In genomic region chr10:63286340-63286739, GRCh38 we compare ENCODE assay signal across 12 cellular contexts.
DNase-seq lines count a peak whose midpoint lies in the region; ATAC-seq, FAIRE-seq and TF ChIP-seq lines count a peak whose summit lies in the region.
"Had no signal": no experiment of that assay in that cellular context is flagged by ENCODE, and none has a peak within 500 bp of the region (broad histone marks: within the 10 kb centered on the region; RNA-seq: fewer than 3 reads in every experiment).

No MANE protein-coding gene starts in this region.

- H3K4me3 Mint-ChIP-seq in WTC11 (no peak overlapping the region), HFFc6 (no peak overlapping the region)
- H3K4me3 Mint-ChIP-seq in T-helper 2 cell treated with Interferon-gamma antibody and Interleukin-4, amounts not matched to agents 5 μg/mL and 100 μg/mL, for 36 hours: no peak overlapping the region
- H3K4me3 Mint-ChIP-seq: activated CD8-positive, alpha-beta memory T cell treated with anti-CD3 and anti-CD28 coated beads, Interleukin-2, amount 10 ng/mL, durations not matched to agents 7 days and 5 days; central memory CD8-positive, alpha-beta T cell had no signal

- H3K36me3 Mint-ChIP-seq in WTC11: no peaks in the 10 kb centered on the region
- no peaks in the 10 kb centered on the region for H3K36me3 Mint-ChIP-seq in T-helper 2 cell treated with Interferon-gamma antibody and Interleukin-4, amounts not matched to agents 5 μg/mL and 100 μg/mL, for 36 hours (ENCODE audit: low read depth)
- H3K36me3 Mint-ChIP-seq in HFFc6 (ENCODE audit: low read depth): peaks cover 7% of the 10 kb centered on the region; the same call in 1 of the 2 replicates

- POLR2A ChIA-PET in A549 (lab: Yijun Ruan, JAX): no interaction called here
- POLR2A ChIA-PET in WTC11 (lab: Charles Lee): interaction anchor here (0.7 kb wide), 1 partner anchor 176 kb away, joined by 3 read pairs; no protein-coding TSS in a partner anchor

- no peak for FAIRE-seq in A549 (lab: Jason Lieb, UNC)
- FAIRE-seq: frontal cortex had no signal

- H3K4me2 ChIP-seq in A549: peak overlapping the region; percentile 4; the same call in 1 of the 3 replicates

- no peak overlapping the region for H3K27ac ChIP-seq in A549

- H3K4me1 Mint-ChIP-seq in WTC11: peaks cover 53% of the 10 kb centered on the region
- no peaks in the 10 kb centered on the region for H3K4me1 Mint-ChIP-seq in T-helper 2 cell treated with Interferon-gamma antibody and Interleukin-4, amounts not matched to agents 5 μg/mL and 100 μg/mL, for 36 hours (ENCODE audit: low read depth)
- H3K4me1 Mint-ChIP-seq in HFFc6 (ENCODE audit: low read depth): peaks cover 14% of the 10 kb centered on the region

- H3K27me3 Mint-ChIP-seq in WTC11 (ENCODE audit: low read depth) (no peaks in the 10 kb centered on the region), HFFc6 (ENCODE audit: insufficient read depth) (no peaks in the 10 kb centered on the region)
- H3K27me3 Mint-ChIP-seq in T-helper 2 cell treated with Interferon-gamma antibody and Interleukin-4, amounts not matched to agents 5 μg/mL and 100 μg/mL, for 36 hours (ENCODE audit: low read depth): no peaks in the 10 kb centered on the region
- H3K27me3 Mint-ChIP-seq: activated CD8-positive, alpha-beta memory T cell treated with anti-CD3 and anti-CD28 coated beads, Interleukin-2, amount 10 ng/mL, durations not matched to agents 7 days and 5 days; central memory CD8-positive, alpha-beta T cell had no signal

- no peak for ATAC-seq in A549
- ATAC-seq in GM19467 (IDR thresholded peaks at IDR 0.05; ENCODE audit: unreplicated experiment): peak; percentile 49
- peak; percentile 31 for ATAC-seq in HG03060 (IDR thresholded peaks at IDR 0.05; ENCODE audit: low read depth, unreplicated experiment)
- ATAC-seq in WTC11: no peak
- ATAC-seq: activated CD8-positive, alpha-beta memory T cell treated with anti-CD3 and anti-CD28 coated beads, Interleukin-2, amount 10 ng/mL, durations not matched to agents 7 days and 5 days had no signal

- H3K4me3 ChIP-seq in A549: no peak overlapping the region
- no peak overlapping the region for H3K4me3 ChIP-seq in H7 (ENCODE audit: insufficient read depth, low read depth, low read length)

- H3K27ac Mint-ChIP-seq in WTC11 (peak overlapping the region; percentile 72), HFFc6 (no peak overlapping the region)
- H3K27ac Mint-ChIP-seq in T-helper 2 cell treated with Interferon-gamma antibody and Interleukin-4, amounts not matched to agents 5 μg/mL and 100 μg/mL, for 36 hours: no peak overlapping the region
- H3K27ac Mint-ChIP-seq: activated CD8-positive, alpha-beta memory T cell treated with anti-CD3 and anti-CD28 coated beads, Interleukin-2, amount 10 ng/mL, durations not matched to agents 7 days and 5 days had no signal

- DNase-seq in A549 (ENCODE audit: low read depth in 1 of 2, low spot score in 1 of 2) (no peak), WTC11 (ENCODE audit: low spot score) (no peak), H7 (no peak), iPS-NIHi7 (ENCODE audit: extremely low spot score) (no peak), HFFc6 (no peak)
- no peak for DNase-seq in T-helper 2 cell treated with Interferon-gamma antibody and Interleukin-4, amounts not matched to agents 5 μg/mL and 100 μg/mL, for 36 hours (ENCODE audit: low spot score)
- DNase-seq: 8988T; activated CD8-positive, alpha-beta memory T cell treated with anti-CD3 and anti-CD28 coated beads, Interleukin-2, amount 10 ng/mL, durations not matched to agents 7 days and 5 days had no signal

- H3K9me3 Mint-ChIP-seq in WTC11: no peaks in the 10 kb centered on the region
- no peaks in the 10 kb centered on the region for H3K9me3 Mint-ChIP-seq in T-helper 2 cell treated with Interferon-gamma antibody and Interleukin-4, amounts not matched to agents 5 μg/mL and 100 μg/mL, for 36 hours
- H3K9me3 Mint-ChIP-seq in HFFc6: no peaks in the 10 kb centered on the region
- H3K9me3 Mint-ChIP-seq: central memory CD8-positive, alpha-beta T cell had no signal

- no peak for TF ChIP-seq RAD21 in A549 (conservative IDR thresholded peaks at IDR 0.05 in 1 of 2, IDR thresholded peaks at IDR 0.05 in 1 of 2)

- no peaks in the 10 kb centered on the region for H3K9me3 ChIP-seq in A549

- TF ChIP-seq CTCF in A549 (IDR thresholded peaks at IDR 0.05) (no peak), WTC11 (IDR thresholded peaks at IDR 0.05) (no peak), HFFc6 (IDR thresholded peaks at IDR 0.05) (no peak)

- no peak for TF ChIP-seq POLR2A in A549 (IDR thresholded peaks at IDR 0.05; ENCODE audit: low read length)

- TF ChIP-seq EP300 in A549 (IDR thresholded peaks at IDR 0.05): no peak

- CTCF ChIA-PET in A549 (lab: Yijun Ruan, JAX): interaction anchor here (0.6 to 1.6 kb wide), 4 partner anchors 12 to 69 kb away, joined by 3 to 4 read pairs (median 3); no protein-coding TSS in a partner anchor
- CTCF ChIA-PET in WTC11 (lab: Charles Lee): interaction anchor here (1.7 kb wide), 1 partner anchor 17 kb away, joined by 3 read pairs; no protein-coding TSS in a partner anchor

- no peaks in the 10 kb centered on the region for H3K36me3 ChIP-seq in H7 (replicated peaks; ENCODE audit: control insufficient read depth, insufficient read depth, low read length)

- 76% methylated on average over 5 of the region's 5 CpGs for WGBS in A549 (ENCODE audit: missing lambda C conversion rate)

- H3K27me3 ChIP-seq in H7 (ENCODE audit: control insufficient read depth, insufficient read depth, low read length): no peaks in the 10 kb centered on the region

- peaks cover 9% of the 10 kb centered on the region; the same call in 1 of the 3 replicates for H3K4me1 ChIP-seq in A549

TF ChIP-seq in A549, 52 proteins besides CTCF, POLR2A, EP300 and RAD21 (continues in another document):
- TF ChIP-seq ZFP36 (IDR thresholded peaks at IDR 0.05; ENCODE audit: borderline replicate concordance, partially characterized antibody) (no peak), NR3C1 (IDR thresholded peaks at IDR 0.05) (no peak), NFE2L2 (conservative IDR thresholded peaks at IDR 0.05; ENCODE audit: low read length) (no peak), HEYL (CRISPR knock-in tag; IDR thresholded peaks at IDR 0.05) (no peak), EHF (CRISPR knock-in tag; IDR thresholded peaks at IDR 0.05) (no peak), HMGXB4 (CRISPR knock-in tag; IDR thresholded peaks at IDR 0.05; ENCODE audit: borderline replicate concordance) (no peak), EHMT2 (IDR thresholded peaks at IDR 0.05; ENCODE audit: low read depth) (no peak), BCL3 (IDR thresholded peaks at IDR 0.05) (no peak)

TF ChIP-seq in WTC11, 78 proteins besides CTCF, POLR2A, EP300 and RAD21:
- TF ChIP-seq MLX (CRISPR knock-in tag; IDR thresholded peaks at IDR 0.05): no peak
- TF ChIP-seq NFE2L1 (CRISPR knock-in tag; IDR thresholded peaks at IDR 0.05): no peak
- TF ChIP-seq MAX (CRISPR knock-in tag; IDR thresholded peaks at IDR 0.05): no peak
- TF ChIP-seq ZNF416 (CRISPR knock-in tag; IDR thresholded peaks at IDR 0.05): no peak
- no peak for TF ChIP-seq ZNF281 (CRISPR knock-in tag; IDR thresholded peaks at IDR 0.05)
- no peak for TF ChIP-seq PRRX2 (CRISPR knock-in tag; IDR thresholded peaks at IDR 0.05)
- no peak for TF ChIP-seq AR (CRISPR knock-in tag; IDR thresholded peaks at IDR 0.05)
TF ChIP-seq in WTC11: peak in this region for 0.

Comparison
In these comparisons a context has a peak if more than half of its experiments do, and no peak if none do; other contexts are left out.
1. ATAC-seq: peak in GM19467 (single experiment) and HG03060 (single experiment); none in A549 (0 of 2) and WTC11 (single experiment).